In genomic region chr2:38875576-38876367, GRCh38 we compare ENCODE assay signal across 9 cellular contexts. TPM values are rescaled to one million over a fixed set of nuclear protein-coding genes. Genes with fewer than 3 reads are reported as not detected.
DNase-seq lines count a peak whose midpoint lies in the region; ATAC-seq, FAIRE-seq and TF ChIP-seq lines count a peak whose summit lies in the region.
"Had no signal": no experiment of that assay in that cellular context is flagged by ENCODE, and none has a peak within 500 bp of the region (broad histone marks: within the 10 kb centered on the region; RNA-seq: fewer than 3 reads in every experiment).

A gene with protein sequence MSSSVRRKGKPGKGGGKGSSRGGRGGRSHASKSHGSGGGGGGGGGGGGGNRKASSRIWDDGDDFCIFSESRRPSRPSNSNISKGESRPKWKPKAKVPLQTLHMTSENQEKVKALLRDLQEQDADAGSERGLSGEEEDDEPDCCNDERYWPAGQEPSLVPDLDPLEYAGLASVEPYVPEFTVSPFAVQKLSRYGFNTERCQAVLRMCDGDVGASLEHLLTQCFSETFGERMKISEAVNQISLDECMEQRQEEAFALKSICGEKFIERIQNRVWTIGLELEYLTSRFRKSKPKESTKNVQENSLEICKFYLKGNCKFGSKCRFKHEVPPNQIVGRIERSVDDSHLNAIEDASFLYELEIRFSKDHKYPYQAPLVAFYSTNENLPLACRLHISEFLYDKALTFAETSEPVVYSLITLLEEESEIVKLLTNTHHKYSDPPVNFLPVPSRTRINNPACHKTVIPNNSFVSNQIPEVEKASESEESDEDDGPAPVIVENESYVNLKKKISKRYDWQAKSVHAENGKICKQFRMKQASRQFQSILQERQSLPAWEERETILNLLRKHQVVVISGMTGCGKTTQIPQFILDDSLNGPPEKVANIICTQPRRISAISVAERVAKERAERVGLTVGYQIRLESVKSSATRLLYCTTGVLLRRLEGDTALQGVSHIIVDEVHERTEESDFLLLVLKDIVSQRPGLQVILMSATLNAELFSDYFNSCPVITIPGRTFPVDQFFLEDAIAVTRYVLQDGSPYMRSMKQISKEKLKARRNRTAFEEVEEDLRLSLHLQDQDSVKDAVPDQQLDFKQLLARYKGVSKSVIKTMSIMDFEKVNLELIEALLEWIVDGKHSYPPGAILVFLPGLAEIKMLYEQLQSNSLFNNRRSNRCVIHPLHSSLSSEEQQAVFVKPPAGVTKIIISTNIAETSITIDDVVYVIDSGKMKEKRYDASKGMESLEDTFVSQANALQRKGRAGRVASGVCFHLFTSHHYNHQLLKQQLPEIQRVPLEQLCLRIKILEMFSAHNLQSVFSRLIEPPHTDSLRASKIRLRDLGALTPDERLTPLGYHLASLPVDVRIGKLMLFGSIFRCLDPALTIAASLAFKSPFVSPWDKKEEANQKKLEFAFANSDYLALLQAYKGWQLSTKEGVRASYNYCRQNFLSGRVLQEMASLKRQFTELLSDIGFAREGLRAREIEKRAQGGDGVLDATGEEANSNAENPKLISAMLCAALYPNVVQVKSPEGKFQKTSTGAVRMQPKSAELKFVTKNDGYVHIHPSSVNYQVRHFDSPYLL (N-terminal part only) (minus strand): TSS chr2:38875934. CDS start chr2:38868405, 7,529 bp downstream.
TSS of gene MORN2 (plus strand) at chr2:38875976.

- no peak for FAIRE-seq in kidney (lab: Jason Lieb, UNC)
- FAIRE-seq: TTC549 had no signal

- H3K4me3 ChIP-seq in AG10803 (ENCODE audit: low read length) (peak within 1 kb of the TSS; percentile 96), kidney (ENCODE audit: low read length in 2 of 2) (peak within 1 kb of the TSS; percentile 88 to 99)

- peak within 1 kb of the TSS; percentile 72 to 80 for H3K9ac ChIP-seq in kidney (ENCODE audit: low read length in 2 of 2)

- H3K4me1 ChIP-seq in kidney (ENCODE audit: control insufficient read depth in 1 of 2, insufficient read depth in 1 of 2, low read depth in 1 of 2, low read length in 2 of 2) = peaks cover 0 to 15% of the 10 kb centered on the region in 2 donors

- H3K36me3 Mint-ChIP-seq in central memory CD8-positive, alpha-beta T cell (ENCODE audit: insufficient read depth) = peaks cover 11% of the 10 kb centered on the region

- peaks cover 5% of the 10 kb centered on the region for H3K9me3 Mint-ChIP-seq in central memory CD8-positive, alpha-beta T cell

- TF ChIP-seq CTCF in AG10803 (conservative IDR thresholded peaks at IDR 0.05; ENCODE audit: low read length) (no peak), kidney (IDR thresholded peaks at IDR 0.05; ENCODE audit: borderline replicate concordance, extremely low read depth, insufficient read depth) (no peak)

- no peaks in the 10 kb centered on the region for H3K27me3 Mint-ChIP-seq in central memory CD8-positive, alpha-beta T cell

- peak within 1 kb of the TSS; percentile 96 for H3K27ac Mint-ChIP-seq in central memory CD8-positive, alpha-beta T cell (ENCODE audit: low read depth)

- peak; percentile 69 for TF ChIP-seq POLR2A in GM18951 (IDR thresholded peaks at IDR 0.05; ENCODE audit: extremely low read depth, insufficient read depth, insufficient read length)

- intact Hi-C loops in kidney (cut with DNase I) = no loop called here

- H3K4me1 Mint-ChIP-seq in central memory CD8-positive, alpha-beta T cell = peaks cover 32% of the 10 kb centered on the region

- H3K4me3 Mint-ChIP-seq in central memory CD8-positive, alpha-beta T cell = peak within 1 kb of the TSS; percentile 99

- H3K9me3 ChIP-seq in kidney (ENCODE audit: control insufficient read depth in 1 of 2, low read length in 2 of 2) = peaks cover 0 to 2% of the 10 kb centered on the region in 2 donors

- H3K36me3 ChIP-seq in kidney (ENCODE audit: control insufficient read depth in 1 of 2, insufficient read depth in 2 of 2, low read length in 2 of 2) = no peaks in the 10 kb centered on the region

- DNase-seq in AG10803 (ENCODE audit: low read depth) (peak; percentile 75), NCI-H2227 (lab: John Stamatoyannopoulos, UW; ENCODE audit: unreplicated experiment) (peak; percentile 85), kidney (peak; percentile 96)
- DNase-seq in activated CD4-positive, CD25-positive, alpha-beta regulatory T cell treated with anti-CD3 and anti-CD28 coated beads, Interleukin-2, amount 50 U/mL, for 16 hours (ENCODE audit: low read depth, low spot score) = peak; percentile 66
- DNase-seq in central memory CD8-positive, alpha-beta T cell (ENCODE audit: low spot score in 2 of 2) = peak; percentile 68 to 71
- DNase-seq in stimulated activated CD4-positive, alpha-beta T cell treated with anti-CD3 and anti-CD28 coated beads, Interleukin-15, amount 100 ng/mL, for 1 hour (ENCODE audit: low read depth in 1 of 2, low spot score in 1 of 2) = peak; percentile 58 to 66

- in situ Hi-C loops in GM18951 (cut with MboI; ENCODE audit: low sequenced_read_pairs, unreplicated experiment) = no loop called here

- peak within 1 kb of the TSS in 1 of 2 donors; percentile 9 for H3K27ac ChIP-seq in kidney (ENCODE audit: low read depth in 2 of 2, low read length in 2 of 2)

- peak; percentile 100 for ATAC-seq in HG03159 (IDR thresholded peaks at IDR 0.05; ENCODE audit: unreplicated experiment)
- peak; percentile 97 for ATAC-seq in central memory CD8-positive, alpha-beta T cell (replicated peaks; ENCODE audit: extremely low read depth, poor library complexity, severe bottlenecking)

RNA-seq across cellular contexts. Expression of the first gene that starts in this region (rescaled TPM):
- 20.7 TPM for total RNA-seq in kidney
- polyA plus RNA-seq in kidney (ENCODE audit: insufficient read depth, low read depth, low replicate concordance) = 6.9 TPM

RNA-seq across cellular contexts. Expression of gene MORN2, which starts in this region (rescaled TPM):
- total RNA-seq in kidney = 29.6 TPM
- polyA plus RNA-seq in kidney (ENCODE audit: insufficient read depth, low read depth, low replicate concordance) = 121 TPM
